13 cellular contexts compared by ENCODE assay signal in genomic region chr7:25583655-25584054, GRCh38.
DNase-seq lines count a peak whose midpoint lies in the region; ATAC-seq and TF ChIP-seq lines count a peak whose summit lies in the region.
"Had no signal": no experiment of that assay in that cellular context is flagged by ENCODE, and none has a peak within 500 bp of the region (broad histone marks: within the 10 kb centered on the region; RNA-seq: fewer than 3 reads in every experiment).

No MANE protein-coding gene starts in this region.

- H3K4me3 ChIP-seq in heart left ventricle (no peak overlapping the region), osteoblast (ENCODE audit: insufficient read depth, low read length) (no peak overlapping the region)

- H3K27ac ChIP-seq in heart left ventricle (no peak overlapping the region), osteoblast (ENCODE audit: low read depth, low read length) (no peak overlapping the region)

- TF ChIP-seq POLR2A in heart left ventricle (IDR thresholded peaks at IDR 0.05): no peak

- H3K36me3 ChIP-seq in heart left ventricle (no peaks in the 10 kb centered on the region), osteoblast (ENCODE audit: insufficient read depth, low read length) (no peaks in the 10 kb centered on the region)

- no peak overlapping the region for H2AFZ ChIP-seq in osteoblast (ENCODE audit: low read length)

- H3K4me1 ChIP-seq in heart left ventricle: peaks cover 0 to 7% (median 0%) of the 10 kb centered on the region in 12 donors
- H3K4me1 ChIP-seq in osteoblast (ENCODE audit: insufficient read depth, low read length): no peaks in the 10 kb centered on the region
- H3K4me1 ChIP-seq: Caco-2 had no signal

- intact Hi-C loops in heart left ventricle (cut with DNase I): no loop called here
- intact Hi-C loops in cardiac septum (cut with DNase I): no loop called here

- ATAC-seq in heart left ventricle: peak in 3 of 4 donors; percentile 16 to 64 (median 39)
- ATAC-seq in left lobe of liver: peak; percentile 18

- no peak for DNase-seq in heart left ventricle
- DNase-seq in cardiac septum (ENCODE audit: low spot score): no peak
- DNase-seq in MV-4-11 (lab: John Stamatoyannopoulos, UW): peak; percentile 31
- no peak for DNase-seq in left lobe of liver (ENCODE audit: low spot score)
- peak; percentile 21 for DNase-seq in putamen (ENCODE audit: low spot score)
- no peak for DNase-seq in osteoblast (ENCODE audit: insufficient read length, low spot score, missing footprints)
- no peak for DNase-seq in stimulated activated CD4-positive, alpha-beta T cell treated with anti-CD3 and anti-CD28 coated beads, Interleukin-4, amount 100 ng/mL, for 4 hours
- DNase-seq in NOMO-1 (lab: John Stamatoyannopoulos, UW; ENCODE audit: unreplicated experiment in 2 of 2): no peak
- DNase-seq: Caco-2; CD8-positive, alpha-beta memory T cell; GOT3; H9; IMR-90 had no signal

- no peaks in the 10 kb centered on the region for H3K9me3 ChIP-seq in heart left ventricle
- H3K9me3 ChIP-seq in osteoblast (ENCODE audit: low read depth, low read length): no peaks in the 10 kb centered on the region
- H3K9me3 ChIP-seq: Caco-2 had no signal

- H3K4me2 ChIP-seq in osteoblast (ENCODE audit: insufficient read depth, low read length): no peak overlapping the region

- WGBS in heart left ventricle, 4 donors: 84 to 93% (median 89%) methylated on average over 3 of the region's 3 CpGs

- no peaks in the 10 kb centered on the region for H3K79me2 ChIP-seq in osteoblast (ENCODE audit: insufficient read depth, low read length)

- H3K27me3 ChIP-seq in heart left ventricle: peaks cover 0 to 4% (median 0%) of the 10 kb centered on the region in 9 donors
- H3K27me3 ChIP-seq in osteoblast (ENCODE audit: insufficient read depth, low read length): no peaks in the 10 kb centered on the region

- TF ChIP-seq CTCF in heart left ventricle (IDR thresholded peaks at IDR 0.05): no peak
- TF ChIP-seq CTCF in osteoblast (IDR thresholded peaks at IDR 0.05; ENCODE audit: extremely low read depth, low read depth, low read length): no peak

- no peaks in the 10 kb centered on the region for H4K20me1 ChIP-seq in osteoblast (ENCODE audit: insufficient read depth, low read length)

Comparison
In these comparisons a context has a peak if more than half of its experiments do, and no peak if none do; other contexts are left out.
1. DNase-seq: peak in MV-4-11 (single experiment) and putamen (single experiment); none in heart left ventricle (0 of 5), cardiac septum (single experiment), left lobe of liver (single experiment), osteoblast (single experiment), stimulated activated CD4-positive, alpha-beta T cell treated with anti-CD3 and anti-CD28 coated beads, Interleukin-4, amount 100 ng/mL, for 4 hours (0 of 2) and NOMO-1 (0 of 2).